Comparison of ENCODE assay signal across 20 cellular contexts in the genomic region with DNA sequence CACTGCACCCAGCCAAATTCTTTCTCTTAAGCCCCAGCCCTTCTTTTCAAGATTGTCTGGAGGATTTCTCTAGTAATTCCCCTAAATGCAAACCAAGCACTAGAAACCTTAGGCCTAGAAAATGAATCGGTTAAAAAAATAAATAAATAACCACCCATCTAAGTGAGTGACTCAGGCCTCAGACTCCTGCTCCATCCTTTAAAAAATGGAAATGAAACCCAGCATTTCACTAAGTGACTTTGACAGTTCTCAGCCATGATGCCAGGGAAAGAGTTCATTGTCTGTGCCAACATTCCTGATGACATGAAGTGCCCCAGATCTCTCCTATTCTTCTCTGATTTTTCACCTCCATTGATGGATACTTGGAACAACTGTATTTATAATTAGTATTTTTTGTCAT.
DNase-seq lines count a peak whose midpoint lies in the region; TF ChIP-seq lines count a peak whose summit lies in the region.
"Had no signal": no experiment of that assay in that cellular context is flagged by ENCODE, and none has a peak within 500 bp of the region (broad histone marks: within the 10 kb centered on the region; RNA-seq: fewer than 3 reads in every experiment).

No MANE protein-coding gene starts in this region.

- H3K9me3 ChIP-seq in suprapubic skin: no peaks in the 10 kb centered on the region

- in situ Hi-C loops in astrocyte of the spinal cord (cut with HindIII; ENCODE audit: low sequenced_read_pairs): no loop called here

- no peak for TF ChIP-seq POLR2A in suprapubic skin (IDR thresholded peaks at IDR 0.05)

- H3K4me1 ChIP-seq in suprapubic skin: no peaks in the 10 kb centered on the region
- H3K4me1 ChIP-seq: right lobe of liver had no signal

- peak; percentile 65 for DNase-seq in Daoy (ENCODE audit: low read depth)
- peak; percentile 62 for DNase-seq in NCI-H128 (lab: John Stamatoyannopoulos, UW; ENCODE audit: unreplicated experiment)
- peak; percentile 67 for DNase-seq in astrocyte of the spinal cord (ENCODE audit: low read depth, low spot score)
- peak; percentile 13 for DNase-seq in iris pigment epithelial cell (ENCODE audit: low read depth)
- DNase-seq in 8988T: no peak
- no peak for DNase-seq in suprapubic skin (ENCODE audit: low spot score in 2 of 2)
- no peak for DNase-seq in stimulated activated CD4-positive, alpha-beta T cell treated with anti-CD3 and anti-CD28 coated beads, Interleukin-1b, Interleukin-23, amount 100 ng/mL, for 48 hours
- DNase-seq: activated CD4-positive, alpha-beta T cell treated with anti-CD3 and anti-CD28 coated beads, Interleukin-2, amount 50 U/mL, for 4 hours; activated CD8-positive, alpha-beta memory T cell treated with anti-CD3 and anti-CD28 coated beads, Interleukin-2, amount 50 U/mL, for 48 hours; activated naive CD8-positive, alpha-beta T cell treated with anti-CD3 and anti-CD28 coated beads, Interleukin-2, amount 10 ng/mL, durations not matched to agents 7 days and 5 days; left ventricle myocardium superior; midbrain; natural killer cell; NCI-H510A; right lobe of liver; stimulated activated CD4-positive, alpha-beta T cell treated with anti-CD3 and anti-CD28 coated beads, Interleukin-15, amount 100 ng/mL, for 24 hours; stimulated activated CD8-positive, alpha-beta memory T cell treated with anti-CD3 and anti-CD28 coated beads, Interleukin-4, amount 100 ng/mL, for 48 hours; T-helper 2 cell; WERI-Rb-1 had no signal

- H3K27me3 ChIP-seq in suprapubic skin: no peaks in the 10 kb centered on the region
- H3K27me3 ChIP-seq: hepatocyte, right lobe of liver had no signal

- no peaks in the 10 kb centered on the region for H3K36me3 ChIP-seq in suprapubic skin
- H3K36me3 ChIP-seq: right lobe of liver, WERI-Rb-1 had no signal

- 91% methylated on average over 1 of the region's 1 CpG for WGBS in suprapubic skin

- H3K27ac ChIP-seq in suprapubic skin: no peak overlapping the region
- H3K27ac ChIP-seq: hepatocyte, right lobe of liver, WERI-Rb-1 had no signal

- TF ChIP-seq CTCF in astrocyte of the spinal cord (IDR thresholded peaks at IDR 0.05; ENCODE audit: low read depth, low read length) (no peak), suprapubic skin (IDR thresholded peaks at IDR 0.05) (no peak)

- no peak for TF ChIP-seq EP300 in suprapubic skin (IDR thresholded peaks at IDR 0.05)

- H3K4me3 ChIP-seq in astrocyte of the spinal cord (ENCODE audit: low read depth, low read length): no peak overlapping the region
- H3K4me3 ChIP-seq in suprapubic skin: no peak overlapping the region
- H3K4me3 ChIP-seq: hepatocyte, right lobe of liver had no signal

Comparison
In these comparisons a context has a peak if more than half of its experiments do, and no peak if none do; other contexts are left out.
1. DNase-seq: peak in Daoy (single experiment), NCI-H128 (single experiment), astrocyte of the spinal cord (single experiment) and iris pigment epithelial cell (single experiment); none in 8988T (single experiment), suprapubic skin (0 of 2) and stimulated activated CD4-positive, alpha-beta T cell treated with anti-CD3 and anti-CD28 coated beads, Interleukin-1b, Interleukin-23, amount 100 ng/mL, for 48 hours (single experiment).